In the genomic region with DNA sequence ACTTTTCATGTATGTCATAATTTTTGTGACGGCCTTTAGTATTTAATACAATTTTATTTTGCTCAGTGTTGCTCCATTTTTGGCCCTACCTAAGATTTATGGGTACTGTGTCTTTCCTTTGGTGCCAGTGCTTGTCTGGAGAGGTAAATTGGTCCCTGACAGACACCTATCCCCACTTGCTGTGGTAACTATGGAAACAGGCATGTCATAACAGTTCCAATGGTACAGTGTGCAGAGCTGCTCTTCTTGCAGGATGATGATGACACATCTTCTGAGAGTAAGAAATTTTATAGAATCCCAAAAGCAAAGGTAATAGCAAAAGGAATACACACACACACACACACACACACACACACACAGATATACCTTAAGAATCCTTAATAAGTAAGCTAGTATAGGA, we compare ENCODE assay signal across 21 cellular contexts.
DNase-seq lines count a peak whose midpoint lies in the region; ATAC-seq, FAIRE-seq and TF ChIP-seq lines count a peak whose summit lies in the region.
"Had no signal": no experiment of that assay in that cellular context is flagged by ENCODE, and none has a peak within 500 bp of the region (broad histone marks: within the 10 kb centered on the region; RNA-seq: fewer than 3 reads in every experiment).

No MANE protein-coding gene starts in this region.

- no peak overlapping the region for H2AFZ ChIP-seq in K562 (ENCODE audit: low read depth, low read length)

- TF ChIP-seq POLR2A in K562 (conservative IDR thresholded peaks at IDR 0.05): no peak

- intact Hi-C loops in K562 (cut with micrococcal nuclease): loop anchor here (10.0 kb wide), 1 partner anchor 233 kb away; no protein-coding TSS in a partner anchor

- POLR2A ChIA-PET in K562 (lab: Yijun Ruan, JAX): no interaction called here

- CTCF ChIA-PET in K562 (lab: Yijun Ruan, JAX; ENCODE audit: low intra/inter-chr PET ratio): no interaction called here

- no TSS peak for BruUV-seq in K562 (replicated peaks; lab: Mats Ljungman, UMichigan)

- H3K9me1 ChIP-seq in K562 (ENCODE audit: control insufficient read depth, insufficient read depth, low read length): no peaks in the 10 kb centered on the region

- H3K9ac ChIP-seq in K562 (ENCODE audit: insufficient read depth in 1 of 2, low read depth in 2 of 2, low read length in 2 of 2): no peak overlapping the region
- H3K9ac ChIP-seq: BLaER1 had no signal

- H3K9me3 ChIP-seq in K562 (replicated peaks; ENCODE audit: control insufficient read depth, insufficient read depth, low read depth, low read length): no peaks in the 10 kb centered on the region
- H3K9me3 ChIP-seq: BLaER1, Peyer's patch had no signal

- 0 out of 3 replicates have a peak, but pooled peaks cover 3% of the 10 kb centered on the region for H3K36me3 ChIP-seq in K562 (ENCODE audit: control insufficient read depth, insufficient read depth, low read length)
- H3K36me3 ChIP-seq: BLaER1, Peyer's patch had no signal

- H3K4me3 ChIP-seq in K562: no peak overlapping the region
- H3K4me3 ChIP-seq: BLaER1, Peyer's patch had no signal

- H3K27ac ChIP-seq in K562 (ENCODE audit: extremely low read depth, low read depth, low read length): no peak overlapping the region
- H3K27ac ChIP-seq: BLaER1, HL-60, Peyer's patch had no signal

- H4K20me1 ChIP-seq in K562 (replicated peaks; ENCODE audit: control insufficient read depth, insufficient read depth, low read length): no peaks in the 10 kb centered on the region
- H4K20me1 ChIP-seq: BLaER1 had no signal

- no peak for FAIRE-seq in K562 (lab: Jason Lieb, UNC)
- FAIRE-seq: GM12892, H1 had no signal

- TF ChIP-seq CTCF in K562 (IDR thresholded peaks at IDR 0.05 in 2 of 3, conservative IDR thresholded peaks at IDR 0.05 in 1 of 3; ENCODE audit: insufficient read depth in 2 of 3, low read depth in 1 of 3, low read length in 3 of 3): no peak

- peak; percentile 17 for DNase-seq in DMS53 (lab: John Stamatoyannopoulos, UW)
- DNase-seq in DMS53 treated with DMSO at 0.1 percent for 48 hours (lab: John Stamatoyannopoulos, UW; ENCODE audit: unreplicated experiment): no peak
- DNase-seq in NCI-H1105 (lab: John Stamatoyannopoulos, UW): peak; percentile 78
- DNase-seq in NCI-H2227 treated with DMSO at 0.1 percent for 48 hours (lab: John Stamatoyannopoulos, UW): peak; percentile 25
- DNase-seq in K562 (ENCODE audit: extremely low read depth in 1 of 4, low spot score in 3 of 4): no peak
- no peak for DNase-seq in DMS153 treated with DMSO at 0.1 percent for 48 hours (lab: John Stamatoyannopoulos, UW; ENCODE audit: unreplicated experiment)
- DNase-seq in HUDEP-2 (lab: John Stamatoyannopoulos, UW; ENCODE audit: unreplicated experiment in 76 of 76): no peak
- DNase-seq: 8988T; CD8-positive, alpha-beta memory T cell; HFFc6; KBM-7; NCI-H1092; NCI-H2081 treated with DMSO at 0.1 percent for 48 hours; Peyer's patch; SHP77; T-helper 17 cell had no signal

- H3K79me2 ChIP-seq in K562 (ENCODE audit: control insufficient read depth, insufficient read depth, low read length): no peaks in the 10 kb centered on the region

- no peak overlapping the region for H3K4me2 ChIP-seq in K562 (ENCODE audit: insufficient read depth, low read length)
- H3K4me2 ChIP-seq: BLaER1 had no signal

- no peak for TF ChIP-seq EP300 in K562 (IDR thresholded peaks at IDR 0.05; ENCODE audit: low read length)

- no peaks in the 10 kb centered on the region for H3K4me1 ChIP-seq in K562 (replicated peaks in 1 of 2; ENCODE audit: control insufficient read depth in 2 of 2, insufficient read depth in 2 of 2, low read length in 2 of 2)
- H3K4me1 ChIP-seq: BLaER1, Peyer's patch had no signal

- WGBS in K562 (ENCODE audit: insufficient coverage, low coverage, missing lambda C conversion rate): 71% methylated on average over 1 of the region's 1 CpG

- ATAC-seq in K562 (no peak), GM18907 (IDR thresholded peaks at IDR 0.05; ENCODE audit: unreplicated experiment) (no peak)
- ATAC-seq: T-helper 17 cell had no signal

- in situ Hi-C loops in K562 (cut with MboI): no loop called here

- no peaks in the 10 kb centered on the region for H3K27me3 ChIP-seq in K562 (ENCODE audit: control insufficient read depth in 2 of 2, insufficient read depth in 2 of 2, low read length in 2 of 2)
- H3K27me3 ChIP-seq: BLaER1, Peyer's patch had no signal

- TF ChIP-seq RAD21 in K562 (CRISPR knock-in tag; conservative IDR thresholded peaks at IDR 0.05 in 1 of 2, IDR thresholded peaks at IDR 0.05 in 1 of 2): no peak

TF ChIP-seq in K562, 482 proteins besides CTCF, POLR2A, EP300 and RAD21:
- no peak for TF ChIP-seq SMARCA4 (IDR thresholded peaks at IDR 0.05)
- peak; percentile 60 for TF ChIP-seq RFX1 (IDR thresholded peaks at IDR 0.05)
- no peak for TF ChIP-seq RBM25 (IDR thresholded peaks at IDR 0.05; ENCODE audit: low read depth, low read length, severe bottlenecking)

Comparison
In these comparisons a context has a peak if more than half of its experiments do, and no peak if none do; other contexts are left out.
1. DNase-seq: peak in DMS53 (single experiment), NCI-H1105 (single experiment) and NCI-H2227 treated with DMSO at 0.1 percent for 48 hours (single experiment); none in DMS53 treated with DMSO at 0.1 percent for 48 hours (single experiment), K562 (0 of 4), DMS153 treated with DMSO at 0.1 percent for 48 hours (single experiment) and HUDEP-2 (0 of 76).